8 cellular contexts compared by ENCODE assay signal in the genomic region with DNA sequence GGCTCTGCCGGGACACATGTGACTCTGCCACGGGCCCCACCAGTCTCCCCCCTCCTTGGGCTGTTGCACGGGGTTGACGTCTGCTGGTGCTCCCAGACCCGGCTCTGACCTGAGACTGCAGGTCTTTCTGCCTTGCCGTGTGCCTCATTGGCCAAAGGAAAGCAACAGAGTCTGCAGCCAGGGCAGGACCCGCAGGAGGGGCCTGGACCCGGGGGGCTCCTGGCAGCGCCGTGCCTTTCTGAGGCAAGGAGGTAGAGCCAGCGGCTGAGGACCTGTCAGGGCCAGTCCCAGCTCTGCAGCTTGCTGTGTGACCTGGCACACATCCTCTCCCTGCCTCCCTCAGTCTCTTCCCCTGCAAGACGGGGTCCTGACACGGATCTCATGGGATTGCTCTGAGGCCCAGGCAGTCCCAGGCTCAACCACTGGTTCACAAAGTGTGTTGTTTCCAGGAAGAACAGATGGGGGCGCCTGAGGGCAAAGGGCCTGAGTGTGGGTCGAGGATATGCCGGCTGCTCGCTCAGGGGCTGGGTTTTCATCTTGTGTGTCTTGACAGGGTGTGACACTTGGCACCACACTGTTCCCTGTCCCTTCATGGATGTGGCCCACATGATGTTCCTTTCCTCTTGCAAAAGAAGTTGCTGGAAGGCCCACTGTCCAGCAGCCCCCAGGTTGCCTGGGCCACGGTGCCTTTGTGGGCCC. TPM values are rescaled to one million over a fixed set of nuclear protein-coding genes. Genes with fewer than 3 reads are reported as not detected.
A peak's percentile ranks its signal among the peaks of the same experiment; 100 is the strongest.
DNase-seq lines count a peak whose midpoint lies in the region; ATAC-seq, FAIRE-seq and TF ChIP-seq lines count a peak whose summit lies in the region.

No MANE protein-coding gene starts in this region.

- TF ChIP-seq POLR2A in H54 (IDR thresholded peaks at IDR 0.05; ENCODE audit: low read depth, low read length) (no peak), heart left ventricle (IDR thresholded peaks at IDR 0.05) (no peak), esophagus squamous epithelium (IDR thresholded peaks at IDR 0.05) (no peak)

- no peak for FAIRE-seq in H54 (lab: Jason Lieb, UNC)

- H3K27me3 Mint-ChIP-seq in WTC11 (ENCODE audit: low read depth): no peaks in the 10 kb centered on the region

- ATAC-seq in WTC11 (peak; percentile 92), heart left ventricle (peak in 3 of 4 donors; percentile 2 to 40 (median 25)), GM21528 (IDR thresholded peaks at IDR 0.05; ENCODE audit: low FRiP score, unreplicated experiment) (no peak), HG02588 (IDR thresholded peaks at IDR 0.05; ENCODE audit: unreplicated experiment) (no peak)
- no peak for ATAC-seq in stimulated activated naive CD8-positive, alpha-beta T cell treated with anti-CD3 and anti-CD28 coated beads, Interleukin-15, Interleukin-2, amounts not matched to agents 100 U/mL and 50 U/mL, for 24 hours

- H3K27ac ChIP-seq in heart left ventricle (peak overlapping the region in 9 of 12 donors; percentile 13 to 84 (median 77)), esophagus squamous epithelium (peak overlapping the region in 1 of 4 donors; percentile 17)

- no peak overlapping the region for H3K27ac Mint-ChIP-seq in WTC11

- no peaks in the 10 kb centered on the region for H3K27me3 ChIP-seq in heart left ventricle
- H3K27me3 ChIP-seq in esophagus squamous epithelium: no peaks in the 10 kb centered on the region

- H3K4me1 ChIP-seq in heart left ventricle (peaks cover 0 to 54% (median 28%) of the 10 kb centered on the region in 12 donors), esophagus squamous epithelium (peaks cover 0 to 28% (median 6%) of the 10 kb centered on the region in 3 donors)

- intact Hi-C loops in heart left ventricle (cut with DNase I) (loop anchor here in 1 of 10 donors (10.0 kb wide), 1 partner anchor 109 kb away; no protein-coding TSS in a partner anchor), esophagus squamous epithelium (cut with DNase I) (no loop called here)

- no peaks in the 10 kb centered on the region for H3K9me3 Mint-ChIP-seq in WTC11

- H3K4me1 Mint-ChIP-seq in WTC11: no peaks in the 10 kb centered on the region

- H3K9me3 ChIP-seq in heart left ventricle: no peaks in the 10 kb centered on the region
- no peaks in the 10 kb centered on the region for H3K9me3 ChIP-seq in esophagus squamous epithelium

- H3K4me3 ChIP-seq in heart left ventricle (no peak overlapping the region), esophagus squamous epithelium (no peak overlapping the region)

- H3K4me3 Mint-ChIP-seq in WTC11: no peak overlapping the region

- CTCF ChIA-PET in WTC11 (lab: Charles Lee): interaction anchor here (0.6 to 1.1 kb wide), 4 partner anchors 9 to 112 kb away, joined by 3 read pairs; no protein-coding TSS in a partner anchor

- 0 out of 2 replicates have a peak, but pooled peaks cover 2% of the 10 kb centered on the region for H3K36me3 Mint-ChIP-seq in WTC11

- DNase-seq in AML-193 (lab: John Stamatoyannopoulos, UW) (peak; percentile 13 to 32), H54 (ENCODE audit: insufficient read length, low spot score) (peak; percentile 59), WTC11 (ENCODE audit: low spot score) (peak; percentile 80), heart left ventricle (peak in 3 of 5 donors; percentile 24 to 58 (median 28)), esophagus squamous epithelium (lab: John Stamatoyannopoulos, UW) (no peak)
- peak; percentile 51 for DNase-seq in stimulated activated naive CD8-positive, alpha-beta T cell treated with anti-CD3 and anti-CD28 coated beads, Interleukin-15, Interleukin-2, amounts not matched to agents 100 U/mL and 50 U/mL, for 24 hours

- 21 to 56% (median 43%) methylated on average over 7 to 18 of the region's 18 CpGs for WGBS in heart left ventricle, 4 donors
- 57% methylated on average over 5 of the region's 18 CpGs; no CpG with 5 or more reads in 1 of the 2 donors for WGBS in esophagus squamous epithelium, 2 donors

- TF ChIP-seq CTCF in WTC11 (IDR thresholded peaks at IDR 0.05): 0 out of 2 replicates have a peak, but pooled peaks have one; percentile 16
- peak in 7 of 12 donors; percentile 5 to 40 (median 25) for TF ChIP-seq CTCF in heart left ventricle (IDR thresholded peaks at IDR 0.05)
- TF ChIP-seq CTCF in esophagus squamous epithelium (IDR thresholded peaks at IDR 0.05): peak in 1 of 6 experiments; percentile 12

- H3K36me3 ChIP-seq in heart left ventricle (peaks cover 0 to 71% (median 46%) of the 10 kb centered on the region in 9 donors), esophagus squamous epithelium (peaks cover 13 to 100% (median 13%) of the 10 kb centered on the region in 3 donors)

- POLR2A ChIA-PET in WTC11 (lab: Charles Lee): no interaction called here

TF ChIP-seq in WTC11, 78 proteins besides CTCF, POLR2A, EP300 and RAD21 (continues in another document):
- TF ChIP-seq ESRRA (CRISPR knock-in tag; IDR thresholded peaks at IDR 0.05; ENCODE audit: borderline replicate concordance) (no peak), JUN (CRISPR knock-in tag; IDR thresholded peaks at IDR 0.05) (no peak), SMAD4 (CRISPR knock-in tag; IDR thresholded peaks at IDR 0.05) (no peak), ZNF121 (CRISPR knock-in tag; IDR thresholded peaks at IDR 0.05) (no peak), ZNF416 (CRISPR knock-in tag; IDR thresholded peaks at IDR 0.05) (no peak), TEAD4 (CRISPR knock-in tag; IDR thresholded peaks at IDR 0.05) (no peak), ZSCAN18 (CRISPR knock-in tag; IDR thresholded peaks at IDR 0.05) (no peak), PRDM15 (CRISPR knock-in tag; IDR thresholded peaks at IDR 0.05) (no peak)

RNA-seq across cellular contexts. Expression of gene CAPN10, which starts 9.0 kb away (rescaled TPM):
- total RNA-seq in WTC11 (2021) (51.4 to 61.3 TPM (median 54.6 TPM) in 3 replicates), heart left ventricle (10 to 100 TPM; 14.9 to 35.6 (median 21.9) TPM), esophagus squamous epithelium (10 to 100 TPM in 3 of 4 donors, 1 to 10 TPM in 1; 9.9 to 23.3 (median 13.7) TPM)
- polyA plus RNA-seq in heart left ventricle: 10 to 100 TPM; 17.4 to 39.7 TPM

RNA-seq across cellular contexts. Expression of gene RNPEPL1, which starts 27.2 kb away (rescaled TPM):
- total RNA-seq in WTC11 (2021) (18.8 to 20.5 TPM (median 19.4 TPM) in 3 replicates), heart left ventricle (100 to 1,000 TPM in 2 of 9 donors, 10 to 100 TPM in 7; 67.5 to 149 (median 91.0) TPM), esophagus squamous epithelium (10 to 100 TPM; 41.9 to 96.5 (median 48.1) TPM)
- 100 to 1,000 TPM in 1 of 2 donors, 10 to 100 TPM in 1; 75.9 to 206 TPM for polyA plus RNA-seq in heart left ventricle

RNA-seq across cellular contexts. Expression of gene GPR35, which starts 29.8 kb away (rescaled TPM):
- total RNA-seq in WTC11 (2021) (0.22 to 0.60 TPM (median 0.46 TPM) in 3 replicates), heart left ventricle (1 to 10 TPM in 3 of 9 donors, under 1 TPM in 5, not detected in 1; 0.48 to 2.7 (median 0.78) TPM), esophagus squamous epithelium (1 to 10 TPM in 3 of 4 donors, under 1 TPM in 1; 0.31 to 3.2 (median 1.3) TPM)
- polyA plus RNA-seq in heart left ventricle: 1 to 10 TPM; 1.1 to 1.3 TPM

RNA-seq across cellular contexts. Expression of gene DUSP28, which starts 35.4 kb away (rescaled TPM):
- total RNA-seq in WTC11 (2021): 2.2 to 2.3 TPM (median 2.2 TPM) in 3 replicates
- total RNA-seq in heart left ventricle: 10 to 100 TPM in 7 of 9 donors, 1 to 10 TPM in 2; 6.7 to 23.9 (median 15.4) TPM
- 1 to 10 TPM; 3.6 to 9.3 TPM for polyA plus RNA-seq in heart left ventricle
- 10 to 100 TPM in 1 of 4 donors, 1 to 10 TPM in 3; 2.0 to 10.5 (median 5.3) TPM for total RNA-seq in esophagus squamous epithelium

RNA-seq across cellular contexts. Expression of gene ANKMY1, which starts 37.7 kb away (rescaled TPM):
- total RNA-seq in WTC11 (2021) (4.6 to 7.8 TPM (median 5.2 TPM) in 3 replicates), heart left ventricle (10 to 100 TPM in 1 of 9 donors, 1 to 10 TPM in 8; 3.1 to 11.7 (median 5.6) TPM), esophagus squamous epithelium (10 to 100 TPM in 3 of 4 donors, 1 to 10 TPM in 1; 8.2 to 23.8 (median 17.1) TPM)
- polyA plus RNA-seq in heart left ventricle: 1 to 10 TPM; 2.4 to 4.9 TPM

Comparison
In these comparisons a context has a peak if more than half of its experiments do, and no peak if none do; other contexts are left out.
1. ATAC-seq: peak in WTC11 (single experiment) and heart left ventricle (3 of 4); none in stimulated activated naive CD8-positive, alpha-beta T cell treated with anti-CD3 and anti-CD28 coated beads, Interleukin-15, Interleukin-2, amounts not matched to agents 100 U/mL and 50 U/mL, for 24 hours (single experiment), GM21528 (single experiment) and HG02588 (single experiment).